Comparison of ENCODE assay signal across 9 cellular contexts in the genomic region with DNA sequence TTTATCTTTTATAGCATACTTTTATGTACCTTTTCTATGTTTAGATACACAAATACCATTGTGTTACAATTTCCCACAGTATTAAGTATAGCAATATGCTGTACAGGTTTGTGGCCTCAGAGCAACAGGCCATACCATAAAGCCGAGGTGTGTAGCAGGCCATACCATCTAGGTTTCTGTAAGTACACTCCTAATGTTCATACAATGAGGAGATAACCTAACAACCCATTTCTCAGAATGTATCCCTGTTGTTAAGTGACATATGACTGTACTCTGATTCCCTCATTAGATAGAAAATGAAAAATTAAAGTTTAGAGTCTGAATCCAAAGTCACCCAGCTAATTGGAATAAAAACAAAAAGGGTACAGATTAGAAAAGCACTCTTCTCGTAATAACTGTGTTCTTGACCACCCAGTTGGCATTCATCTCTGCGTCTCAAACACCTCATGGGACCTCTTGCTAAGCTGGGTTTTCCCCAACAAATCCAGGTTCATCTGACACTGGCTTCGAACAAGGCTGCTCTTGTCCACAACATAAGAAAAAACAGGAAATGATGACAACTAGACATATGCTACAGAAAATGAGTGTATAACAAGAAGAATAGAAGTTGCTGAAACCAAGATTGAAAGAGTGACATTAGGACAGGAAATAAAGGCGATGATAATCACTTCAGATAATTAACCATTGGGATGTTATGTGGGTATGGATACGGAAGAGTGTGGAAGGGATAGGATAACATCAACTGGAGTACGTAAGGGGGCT. TPM values are rescaled to one million over a fixed set of nuclear protein-coding genes. Genes with fewer than 3 reads are reported as not detected.
DNase-seq lines count a peak whose midpoint lies in the region; ATAC-seq and TF ChIP-seq lines count a peak whose summit lies in the region.
"Had no signal": no experiment of that assay in that cellular context is flagged by ENCODE, and none has a peak within 500 bp of the region (broad histone marks: within the 10 kb centered on the region; RNA-seq: fewer than 3 reads in every experiment).

No MANE protein-coding gene starts in this region.

- peak overlapping the region; percentile 100 for H2AFZ ChIP-seq in osteoblast (ENCODE audit: low read length)

- H3K4me1 Mint-ChIP-seq in CD8-positive, alpha-beta memory T cell, result peaks cover 25 to 42% (median 40%) of the 10 kb centered on the region in 3 donors

- peak overlapping the region; percentile 97 for H3K4me3 ChIP-seq in CD8-positive, alpha-beta memory T cell (ENCODE audit: low read length)
- H3K4me3 ChIP-seq in ectodermal cell (ENCODE audit: insufficient read depth, low read depth, low read length) (peak overlapping the region; percentile 76), osteoblast (ENCODE audit: insufficient read depth, low read length) (peak overlapping the region; percentile 96)

- no peaks in the 10 kb centered on the region for H3K9me3 ChIP-seq in CD8-positive, alpha-beta memory T cell (ENCODE audit: low read length)
- H3K9me3 ChIP-seq in ectodermal cell (ENCODE audit: control insufficient read depth, low read length), result no peaks in the 10 kb centered on the region
- H3K9me3 ChIP-seq in osteoblast (ENCODE audit: low read depth, low read length), result no peaks in the 10 kb centered on the region

- no peaks in the 10 kb centered on the region for H3K9me3 Mint-ChIP-seq in CD8-positive, alpha-beta memory T cell

- H3K79me2 ChIP-seq in osteoblast (ENCODE audit: insufficient read depth, low read length), result peaks cover 35% of the 10 kb centered on the region

- H3K27me3 ChIP-seq in CD8-positive, alpha-beta memory T cell (ENCODE audit: insufficient read depth, low read length, poor library complexity, severe bottlenecking), result no peaks in the 10 kb centered on the region
- H3K27me3 ChIP-seq in ectodermal cell (ENCODE audit: control insufficient read depth, insufficient read depth, low read length, poor library complexity, severe bottlenecking), result no peaks in the 10 kb centered on the region
- H3K27me3 ChIP-seq in osteoblast (ENCODE audit: insufficient read depth, low read length), result no peaks in the 10 kb centered on the region

- H3K4me1 ChIP-seq in CD8-positive, alpha-beta memory T cell (ENCODE audit: insufficient read depth, low read length), result peaks cover 35% of the 10 kb centered on the region
- H3K4me1 ChIP-seq in ectodermal cell (ENCODE audit: control insufficient read depth, insufficient read depth, low read length), result peaks cover 6% of the 10 kb centered on the region
- peaks cover 19% of the 10 kb centered on the region for H3K4me1 ChIP-seq in osteoblast (ENCODE audit: insufficient read depth, low read length)

- 93 to 94% methylated on average over 7 of the region's 7 CpGs for WGBS in ectodermal cell, 2 experiments

- peak overlapping the region; percentile 84 to 100 (median 99) for H3K27ac Mint-ChIP-seq in CD8-positive, alpha-beta memory T cell

- H3K36me3 ChIP-seq in CD8-positive, alpha-beta memory T cell (ENCODE audit: insufficient read depth, low read length), result peaks cover 31% of the 10 kb centered on the region
- H3K36me3 ChIP-seq in ectodermal cell (ENCODE audit: control insufficient read depth, insufficient read depth, low read length) (peaks cover 27% of the 10 kb centered on the region), osteoblast (ENCODE audit: insufficient read depth, low read length) (peaks cover 34% of the 10 kb centered on the region)

- peak in 1 of 5 donors; percentile 22 for DNase-seq in CD8-positive, alpha-beta memory T cell
- peak; percentile 26 for DNase-seq in NAMALWA (ENCODE audit: low spot score)
- no peak for DNase-seq in osteoblast (ENCODE audit: insufficient read length, low spot score, missing footprints)
- DNase-seq in NK-92 (lab: John Stamatoyannopoulos, UW; ENCODE audit: unreplicated experiment), result no peak
- DNase-seq in NCI-H1694 (lab: John Stamatoyannopoulos, UW), result no peak
- DNase-seq: GOT3 had no signal

- no peak for ATAC-seq in GM19023 (IDR thresholded peaks at IDR 0.05; ENCODE audit: unreplicated experiment)
- no peak for ATAC-seq in HG03457 (IDR thresholded peaks at IDR 0.05; ENCODE audit: unreplicated experiment)

- H3K27ac ChIP-seq in CD8-positive, alpha-beta memory T cell (ENCODE audit: low read depth, low read length), result peak overlapping the region; percentile 83
- no peak overlapping the region for H3K27ac ChIP-seq in ectodermal cell (ENCODE audit: insufficient read depth, low read depth, low read length, poor library complexity, severe bottlenecking)
- H3K27ac ChIP-seq in osteoblast (ENCODE audit: low read depth, low read length), result peak overlapping the region; percentile 78

- H4K20me1 ChIP-seq in osteoblast (ENCODE audit: insufficient read depth, low read length), result peaks cover 11% of the 10 kb centered on the region

- CTCF ChIA-PET in CD8-positive, alpha-beta memory T cell (lab: Charles Lee), result interaction anchor here (2.7 to 4.2 kb wide), 2 partner anchors 10 to 15 kb away, joined by 8 to 35 read pairs; partner anchors contain the start of gene SEC31B

- no peaks in the 10 kb centered on the region for H3K27me3 Mint-ChIP-seq in CD8-positive, alpha-beta memory T cell

- H3K4me2 ChIP-seq in osteoblast (ENCODE audit: insufficient read depth, low read length), result peak overlapping the region; percentile 98

- H3K36me3 Mint-ChIP-seq in CD8-positive, alpha-beta memory T cell, result peaks cover 0 to 55% (median 6%) of the 10 kb centered on the region in 3 donors

- TF ChIP-seq CTCF in osteoblast (IDR thresholded peaks at IDR 0.05; ENCODE audit: extremely low read depth, low read depth, low read length), result no peak

- peak overlapping the region; percentile 93 to 100 (median 99) for H3K4me3 Mint-ChIP-seq in CD8-positive, alpha-beta memory T cell

- POLR2A ChIA-PET in CD8-positive, alpha-beta memory T cell (lab: Charles Lee), result no interaction called here

RNA-seq across cellular contexts. Expression of gene NDUFB8, which starts 1.4 kb away (rescaled TPM):
- total RNA-seq in CD8-positive, alpha-beta memory T cell, result 100 to 1,000 TPM; 242 to 246 TPM
- polyA plus RNA-seq in CD8-positive, alpha-beta memory T cell, result 488 TPM
- 218 TPM for polyA plus RNA-seq in ectodermal cell (2013, experiment 1 of 4)
- 177 TPM for polyA plus RNA-seq in ectodermal cell (2013, experiment 2 of 4)
- 175 TPM for polyA plus RNA-seq in ectodermal cell (2013, experiment 3 of 4)
- polyA plus RNA-seq in ectodermal cell (2013, experiment 4 of 4), result 190 TPM
- 89.3 and 102 TPM in 2 replicates for total RNA-seq in osteoblast

RNA-seq across cellular contexts. Expression of gene HIF1AN, which starts 7.4 kb away (rescaled TPM):
- total RNA-seq in CD8-positive, alpha-beta memory T cell, result 10 to 100 TPM; 48.6 to 52.8 TPM
- polyA plus RNA-seq in CD8-positive, alpha-beta memory T cell, result 29.7 TPM
- polyA plus RNA-seq in ectodermal cell (2013, experiment 1 of 4), result 38.8 TPM
- polyA plus RNA-seq in ectodermal cell (2013, experiment 2 of 4), result 52.3 TPM
- polyA plus RNA-seq in ectodermal cell (2013, experiment 3 of 4), result 21.9 TPM
- polyA plus RNA-seq in ectodermal cell (2013, experiment 4 of 4), result 26.8 TPM
- 12.7 and 15.2 TPM in 2 replicates for total RNA-seq in osteoblast

RNA-seq across cellular contexts. Expression of gene SEC31B, which starts 8.6 kb away (rescaled TPM):
- total RNA-seq in CD8-positive, alpha-beta memory T cell, result 10 to 100 TPM; 15.4 to 15.8 TPM
- polyA plus RNA-seq in CD8-positive, alpha-beta memory T cell, result 2.3 TPM
- polyA plus RNA-seq in ectodermal cell (2013, experiment 1 of 4), result 17.2 TPM
- 17.2 TPM for polyA plus RNA-seq in ectodermal cell (2013, experiment 2 of 4)
- polyA plus RNA-seq in ectodermal cell (2013, experiment 3 of 4), result 12.5 TPM
- 14.2 TPM for polyA plus RNA-seq in ectodermal cell (2013, experiment 4 of 4)
- total RNA-seq in osteoblast, result 5.3 and 5.4 TPM in 2 replicates
